In the genomic region with DNA sequence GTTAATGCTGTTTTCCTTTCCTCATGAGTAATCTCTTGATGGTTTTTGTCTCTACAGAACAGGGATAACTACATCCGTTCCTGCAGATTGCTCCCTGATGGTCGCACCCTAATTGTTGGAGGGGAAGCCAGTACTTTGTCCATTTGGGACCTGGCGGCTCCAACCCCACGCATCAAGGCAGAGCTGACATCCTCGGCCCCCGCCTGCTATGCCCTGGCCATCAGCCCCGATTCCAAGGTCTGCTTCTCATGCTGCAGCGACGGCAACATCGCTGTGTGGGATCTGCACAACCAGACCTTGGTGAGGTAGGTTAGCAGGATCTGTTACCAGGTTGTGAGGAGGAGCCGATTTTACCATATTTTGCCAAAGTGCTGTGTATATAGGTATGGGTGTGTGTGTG, we compare ENCODE assay signal across 25 cellular contexts.
"Had no signal": no experiment of that assay in that cellular context is flagged by ENCODE, and none has a peak within 500 bp of the region (broad histone marks: within the 10 kb centered on the region; RNA-seq: fewer than 3 reads in every experiment).

No MANE protein-coding gene starts in this region.

- H3K4me1 ChIP-seq: psoas muscle, tibial nerve, upper lobe of left lung, vagina had no signal

- H3K27ac ChIP-seq: ovary, psoas muscle, skin epidermis, thoracic aorta, tibial nerve, upper lobe of left lung, vagina had no signal

- H3K4me1 Mint-ChIP-seq: immature natural killer cell; memory B cell; stimulated activated naive B cell treated with anti-CD40 and anti-IgM and Interleukin-4, amounts not matched to agents 10 μg/mL and 1 μg/mL and 100 μg/mL, for 72 hours had no signal

- H3K27me3 ChIP-seq: dorsolateral prefrontal cortex, ovary, tibial nerve, upper lobe of left lung, vagina had no signal

- H3K27me3 Mint-ChIP-seq: memory B cell; stimulated activated naive B cell treated with anti-CD40 and anti-IgM and Interleukin-4, amounts not matched to agents 10 μg/mL and 1 μg/mL and 100 μg/mL, for 72 hours; stimulated activated naive CD8-positive, alpha-beta T cell treated with anti-CD3 and anti-CD28 coated beads, Interleukin-15, Interleukin-2, amounts not matched to agents 100 ng/mL and 50 ng/mL, for 24 hours had no signal

- DNase-seq: dorsolateral prefrontal cortex; effector CD4-positive, alpha-beta T cell; hypothalamus; immature natural killer cell; islet precursor cell; kidney glomerular epithelial cell; left colon; left ventricle myocardium superior; natural killer cell; occipital lobe; ovary; posterior cingulate gyrus; psoas muscle; right cardiac atrium; stimulated activated CD4-positive, alpha-beta T cell treated with anti-CD3 and anti-CD28 coated beads, Interleukin-15, amount 100 ng/mL, for 24 hours; stimulated activated CD4-positive, alpha-beta T cell treated with anti-CD3 and anti-CD28 coated beads, Interleukin-2, amount 100 ng/mL, for 48 hours; stimulated activated naive B cell treated with anti-CD40 and anti-IgM and Interleukin-4, amounts not matched to agents 10 μg/mL and 1 μg/mL and 100 μg/mL, for 72 hours had no signal

- ATAC-seq: left colon; left ventricle myocardium superior; natural killer cell; psoas muscle; right cardiac atrium; stimulated activated naive B cell treated with anti-CD40 and anti-IgM and Interleukin-4, amounts not matched to agents 10 μg/mL and 1 μg/mL and 100 μg/mL, for 72 hours had no signal

- H3K27ac Mint-ChIP-seq: memory B cell; natural killer cell; stimulated activated naive B cell treated with anti-CD40 and anti-IgM and Interleukin-4, amounts not matched to agents 10 μg/mL and 1 μg/mL and 100 μg/mL, for 72 hours; stimulated activated naive CD8-positive, alpha-beta T cell treated with anti-CD3 and anti-CD28 coated beads, Interleukin-15, Interleukin-2, amounts not matched to agents 100 ng/mL and 50 ng/mL, for 24 hours had no signal

- H3K9me3 Mint-ChIP-seq: immature natural killer cell; memory B cell; natural killer cell; stimulated activated naive B cell treated with anti-CD40 and anti-IgM and Interleukin-4, amounts not matched to agents 10 μg/mL and 1 μg/mL and 100 μg/mL, for 72 hours; stimulated activated naive CD8-positive, alpha-beta T cell treated with anti-CD3 and anti-CD28 coated beads, Interleukin-15, Interleukin-2, amounts not matched to agents 100 ng/mL and 50 ng/mL, for 24 hours had no signal

- H3K36me3 ChIP-seq: ovary had no signal

- H3K4me3 Mint-ChIP-seq: immature natural killer cell; memory B cell; natural killer cell; stimulated activated naive B cell treated with anti-CD40 and anti-IgM and Interleukin-4, amounts not matched to agents 10 μg/mL and 1 μg/mL and 100 μg/mL, for 72 hours; stimulated activated naive CD8-positive, alpha-beta T cell treated with anti-CD3 and anti-CD28 coated beads, Interleukin-15, Interleukin-2, amounts not matched to agents 100 ng/mL and 50 ng/mL, for 24 hours had no signal

- H3K9me3 ChIP-seq: ovary, psoas muscle, thoracic aorta, tibial nerve, upper lobe of left lung, vagina had no signal

- H3K4me3 ChIP-seq: dorsolateral prefrontal cortex, lung, ovary, psoas muscle, skin epidermis, thoracic aorta, tibial nerve, upper lobe of left lung, vagina had no signal
